2 cellular contexts compared by ENCODE assay signal in genomic region chr12:58925733-58926113, GRCh38.
TF ChIP-seq lines count a peak whose summit lies in the region.

No MANE protein-coding gene starts in this region.

TF ChIP-seq in HEK293, 187 proteins besides CTCF, POLR2A, EP300 and RAD21:
- peak; percentile 15; the same call in 1 of the 2 replicates for TF ChIP-seq PRDM6 (tag by site-specific recombination; IDR thresholded peaks at IDR 0.05)
- TF ChIP-seq ZNF311 (tag by site-specific recombination; IDR thresholded peaks at IDR 0.05; ENCODE audit: borderline replicate concordance), result no peak

TF ChIP-seq in H1, 55 proteins besides CTCF, POLR2A, EP300 and RAD21 (continued from another document):
- TF ChIP-seq POU5F1 (IDR thresholded peaks at IDR 0.05; ENCODE audit: low read depth, low read length) (no peak), BCL11A (IDR thresholded peaks at IDR 0.05; ENCODE audit: low read depth in 2 of 2, low read length in 2 of 2) (no peak), ATF3 (IDR thresholded peaks at IDR 0.05; ENCODE audit: insufficient read depth, low read depth, low read length) (no peak), JUND (IDR thresholded peaks at IDR 0.05; ENCODE audit: low read length) (no peak), TAF7 (optimal IDR thresholded peaks at IDR 0.05; ENCODE audit: borderline replicate concordance, low read depth, low read length) (no peak), CHD1 (IDR thresholded peaks at IDR 0.05; ENCODE audit: low read depth, low read length) (no peak), HDAC6 (IDR thresholded peaks at IDR 0.05; ENCODE audit: low read depth, low read length) (no peak)
